In the genomic region with DNA sequence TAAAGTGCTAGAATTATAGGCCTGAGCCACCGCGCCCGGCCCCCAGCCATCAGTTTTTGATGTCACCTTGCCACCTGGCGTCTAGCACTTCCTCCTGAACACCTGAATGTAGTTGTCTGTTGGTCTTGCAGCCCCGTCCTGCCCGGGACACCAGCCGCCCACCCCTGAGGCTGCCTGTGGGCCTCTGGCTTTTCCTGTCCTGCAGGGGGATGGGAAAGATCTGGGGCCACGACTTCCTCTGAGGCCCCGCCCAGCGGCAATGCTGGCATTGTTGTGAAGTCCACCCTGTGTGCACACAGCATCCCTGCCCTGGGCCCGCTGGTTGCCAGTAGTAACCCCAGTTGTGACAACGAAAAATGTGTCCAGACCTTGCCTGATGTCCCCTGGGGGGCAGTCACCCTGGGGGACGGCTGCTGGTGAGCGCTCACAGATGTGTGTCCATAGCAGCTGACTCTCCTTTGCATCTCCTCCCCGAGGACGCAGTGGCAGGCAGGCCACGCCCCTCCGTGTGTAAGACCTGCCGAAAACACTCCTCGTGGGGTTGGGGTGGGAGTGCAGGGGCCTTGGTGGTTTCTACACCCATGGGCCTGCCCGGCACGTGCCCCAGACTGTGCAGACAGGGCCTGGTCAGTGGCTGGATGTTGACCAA, we compare ENCODE assay signal across 1 cellular context.
TF ChIP-seq lines count a peak whose summit lies in the region.

No MANE protein-coding gene starts in this region.

TF ChIP-seq in K562, 482 proteins besides CTCF, POLR2A, EP300 and RAD21:
- TF ChIP-seq, protein P1, sequence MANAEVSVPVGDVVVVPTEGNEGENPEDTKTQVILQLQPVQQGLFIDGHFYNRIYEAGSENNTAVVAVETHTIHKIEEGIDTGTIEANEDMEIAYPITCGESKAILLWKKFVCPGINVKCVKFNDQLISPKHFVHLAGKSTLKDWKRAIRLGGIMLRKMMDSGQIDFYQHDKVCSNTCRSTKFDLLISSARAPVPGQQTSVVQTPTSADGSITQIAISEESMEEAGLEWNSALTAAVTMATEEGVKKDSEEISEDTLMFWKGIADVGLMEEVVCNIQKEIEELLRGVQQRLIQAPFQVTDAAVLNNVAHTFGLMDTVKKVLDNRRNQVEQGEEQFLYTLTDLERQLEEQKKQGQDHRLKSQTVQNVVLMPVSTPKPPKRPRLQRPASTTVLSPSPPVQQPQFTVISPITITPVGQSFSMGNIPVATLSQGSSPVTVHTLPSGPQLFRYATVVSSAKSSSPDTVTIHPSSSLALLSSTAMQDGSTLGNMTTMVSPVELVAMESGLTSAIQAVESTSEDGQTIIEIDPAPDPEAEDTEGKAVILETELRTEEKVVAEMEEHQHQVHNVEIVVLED (CRISPR knock-in tag; IDR thresholded peaks at IDR 0.05) = no peak
- TF ChIP-seq ZBED1 (IDR thresholded peaks at IDR 0.05) (no peak), NELFE (IDR thresholded peaks at IDR 0.05; ENCODE audit: insufficient read depth, insufficient read length) (no peak), ILK (tag; IDR thresholded peaks at IDR 0.05; ENCODE audit: borderline replicate concordance, low read depth) (no peak), POLR2G (IDR thresholded peaks at IDR 0.05; ENCODE audit: low read depth, low read length) (peak; percentile 57)
